Comparison of ENCODE assay signal across 18 cellular contexts in genomic region chr15:59168536-59168935, GRCh38. TPM values are rescaled to one million over a fixed set of nuclear protein-coding genes. Genes with fewer than 3 reads are reported as not detected.
DNase-seq lines count a peak whose midpoint lies in the region; ATAC-seq, FAIRE-seq and TF ChIP-seq lines count a peak whose summit lies in the region.
"Had no signal": no experiment of that assay in that cellular context is flagged by ENCODE, and none has a peak within 500 bp of the region (broad histone marks: within the 10 kb centered on the region; RNA-seq: fewer than 3 reads in every experiment).

No MANE protein-coding gene starts in this region.

- dilution Hi-C loops in keratinocyte (cut with MboI; ENCODE audit: extremely low pct_ligation_motif_present, low sequenced_read_pairs): no loop called here

- WGBS in SK-N-SH (ENCODE audit: low lambda C conversion rate): 75% methylated on average over 7 of the region's 7 CpGs
- WGBS in aorta, 2 donors: 68 to 72% methylated on average over 7 of the region's 7 CpGs

- CTCF ChIA-PET in SK-N-SH (lab: Yijun Ruan, JAX): interaction anchor here (2.4 kb wide), 1 partner anchor 325 kb away, joined by 9 read pairs; no protein-coding TSS in a partner anchor

- no peaks in the 10 kb centered on the region for H4K20me1 ChIP-seq in SK-N-SH (ENCODE audit: insufficient read depth)
- no peaks in the 10 kb centered on the region for H4K20me1 ChIP-seq in keratinocyte (ENCODE audit: control insufficient read depth, extremely low read depth, insufficient read depth, low read length)

- no peak for TF ChIP-seq CTCF in SK-N-SH (IDR thresholded peaks at IDR 0.05)
- no peak for TF ChIP-seq CTCF in keratinocyte (optimal IDR thresholded peaks at IDR 0.05 in 1 of 3, IDR thresholded peaks at IDR 0.05 in 1 of 3, conservative IDR thresholded peaks at IDR 0.05 in 1 of 3; ENCODE audit: extremely low read depth in 1 of 3, insufficient read depth in 2 of 3, low read length in 3 of 3)

- H3K27ac ChIP-seq in SK-N-SH (ENCODE audit: low read depth in 2 of 2, low read length in 1 of 2) (peak overlapping the region in 1 of 2 experiments; percentile 91; a peak in 2 of 4 replicates), keratinocyte (ENCODE audit: control insufficient read depth, insufficient read depth, low read length) (peak overlapping the region; percentile 91), aorta (ENCODE audit: low read depth in 1 of 2, low read length in 2 of 2) (peak overlapping the region; percentile 15 to 39)

- H3K4me2 ChIP-seq in SK-N-SH: peak overlapping the region; percentile 35; the same call in 1 of the 2 replicates
- H3K4me2 ChIP-seq in keratinocyte (ENCODE audit: control insufficient read depth, extremely low read depth, insufficient read depth, low read depth, low read length): no peak overlapping the region

- DNase-seq in SK-N-SH (no peak), astrocyte of the hippocampus (ENCODE audit: low read depth, low spot score) (peak; percentile 50), keratinocyte (ENCODE audit: low read depth, low spot score) (no peak), aorta (no peak), NCI-H187 treated with DMSO at 0.1 percent for 48 hours (lab: John Stamatoyannopoulos, UW) (no peak)
- no peak for DNase-seq in activated CD4-positive, CD25-positive, alpha-beta regulatory T cell treated with anti-CD3 and anti-CD28 coated beads, Interleukin-2, amount 50 U/mL, for 72 hours
- no peak for DNase-seq in stimulated activated CD4-positive, alpha-beta T cell treated with anti-CD3 and anti-CD28 coated beads, Interleukin-12 subunit alpha, Interleukin-12 subunit beta, amount 100 ng/mL, for 4 hours
- DNase-seq: activated CD4-positive, CD25-positive, alpha-beta regulatory T cell; activated T-cell treated with anti-CD3 and anti-CD28 coated beads, Interleukin-2, amount 50 U/mL, for 4 hours; DMS79 treated with DMSO at 0.1 percent for 48 hours; NCI-H510A; SHP77; stimulated activated naive CD4-positive, alpha-beta T cell had no signal

- H3K9me3 ChIP-seq in SK-N-SH (no peaks in the 10 kb centered on the region), keratinocyte (ENCODE audit: control insufficient read depth, low read depth, low read length) (no peaks in the 10 kb centered on the region), aorta (ENCODE audit: control insufficient read depth, low read length) (no peaks in the 10 kb centered on the region)

- POLR2A ChIA-PET in SK-N-SH (lab: Yijun Ruan, JAX): no interaction called here

- H2AFZ ChIP-seq in SK-N-SH (ENCODE audit: low read depth) (no peak overlapping the region), keratinocyte (ENCODE audit: control insufficient read depth, low read length) (no peak overlapping the region)

- H3K9me2 ChIP-seq in SK-N-SH: no peaks in the 10 kb centered on the region

- no peak for TF ChIP-seq RAD21 in SK-N-SH (IDR thresholded peaks at IDR 0.05; ENCODE audit: low read length)

- TF ChIP-seq EP300 in SK-N-SH (IDR thresholded peaks at IDR 0.05; ENCODE audit: borderline replicate concordance in 1 of 2, low read depth in 1 of 2, low read length in 1 of 2): no peak

- H3K27me3 ChIP-seq in SK-N-SH (ENCODE audit: insufficient read depth): no peaks in the 10 kb centered on the region
- no peaks in the 10 kb centered on the region for H3K27me3 ChIP-seq in keratinocyte (ENCODE audit: control insufficient read depth, extremely low read depth, insufficient read depth, low read length)
- no peaks in the 10 kb centered on the region for H3K27me3 ChIP-seq in aorta (ENCODE audit: control insufficient read depth in 1 of 2, insufficient read depth in 2 of 2, low read length in 1 of 2)

- H3K9ac ChIP-seq in SK-N-SH: no peak overlapping the region
- no peak overlapping the region for H3K9ac ChIP-seq in keratinocyte (ENCODE audit: control insufficient read depth, extremely low read depth, insufficient read depth, low read length)

- no peak; the same call in 2 of the 3 replicates for ATAC-seq in SK-N-SH treated with all-trans-retinoic acid at 6 μM for 48 hours
- ATAC-seq in aorta (ENCODE audit: low FRiP score): no peak
- ATAC-seq: activated T-cell treated with anti-CD3 and anti-CD28 coated beads, Interleukin-2, amount 50 U/mL, for 4 hours; left lobe of liver had no signal

- H3K4me1 ChIP-seq in SK-N-SH (ENCODE audit: control insufficient read depth in 1 of 2, insufficient read depth in 2 of 2, low read depth in 1 of 2, low read length in 1 of 2) (peaks cover 17 to 36% of the 10 kb centered on the region in 2 experiments; a peak in 3 of 4 replicates), keratinocyte (ENCODE audit: control insufficient read depth, extremely low read depth, insufficient read depth, low read length) (peaks cover 76% of the 10 kb centered on the region), aorta (ENCODE audit: control insufficient read depth in 1 of 2, insufficient read depth in 2 of 2, low read length in 2 of 2) (peaks cover 6 to 11% of the 10 kb centered on the region in 2 donors)

- H3K79me2 ChIP-seq in SK-N-SH (ENCODE audit: insufficient read depth): no peaks in the 10 kb centered on the region
- H3K79me2 ChIP-seq in keratinocyte (ENCODE audit: control insufficient read depth, insufficient read depth, low read length): no peaks in the 10 kb centered on the region

- no peak overlapping the region for H3K4me3 ChIP-seq in SK-N-SH (ENCODE audit: low read depth in 2 of 2, low read length in 1 of 2)
- no peak overlapping the region for H3K4me3 ChIP-seq in keratinocyte (ENCODE audit: control insufficient read depth in 2 of 3, extremely low read depth in 1 of 3, insufficient read depth in 2 of 3, low read depth in 1 of 3, low read length in 3 of 3)
- H3K4me3 ChIP-seq in aorta (ENCODE audit: low read length in 2 of 2): no peak overlapping the region

- intact Hi-C loops in aorta (cut with DNase I): loop anchor here in 1 of 2 donors (5.0 kb wide), 2 partner anchors 54 to 69 kb away; no protein-coding TSS in a partner anchor

- FAIRE-seq in keratinocyte (lab: Jason Lieb, UNC): peak; percentile 26
- FAIRE-seq: frontal cortex, GM18507 had no signal

- peaks cover 30% of the 10 kb centered on the region for H3F3A ChIP-seq in SK-N-SH (replicated peaks; ENCODE audit: insufficient read depth)

- H3K36me3 ChIP-seq in SK-N-SH (replicated peaks in 1 of 2; ENCODE audit: control insufficient read depth in 1 of 2, insufficient read depth in 2 of 2, low read length in 1 of 2) (peaks cover 0 to 12% of the 10 kb centered on the region in 2 experiments), keratinocyte (ENCODE audit: control insufficient read depth in 2 of 2, extremely low read depth in 1 of 2, insufficient read depth in 2 of 2, low read length in 2 of 2) (peaks cover 13 to 60% of the 10 kb centered on the region in 2 experiments), aorta (ENCODE audit: control insufficient read depth in 1 of 2, insufficient read depth in 2 of 2, low read length in 1 of 2) (peaks cover 0 to 1% of the 10 kb centered on the region in 2 donors)

- peaks cover 3% of the 10 kb centered on the region for H3K9me1 ChIP-seq in keratinocyte (ENCODE audit: control insufficient read depth, extremely low read depth, insufficient read depth, low read length)

TF ChIP-seq in SK-N-SH, 30 proteins besides CTCF, POLR2A, EP300 and RAD21:
- TF ChIP-seq TCF12 (IDR thresholded peaks at IDR 0.05): no peak
- TF ChIP-seq TEAD4 (IDR thresholded peaks at IDR 0.05; ENCODE audit: borderline replicate concordance, insufficient read depth): no peak
- peak; percentile 37; the same call in 1 of the 2 replicates for TF ChIP-seq FOSL2 (IDR thresholded peaks at IDR 0.05; ENCODE audit: borderline replicate concordance, low read depth)
- TF ChIP-seq JUND (IDR thresholded peaks at IDR 0.05): peak; percentile 33; the same call in 1 of the 2 replicates
- no peak for TF ChIP-seq FOXM1 (IDR thresholded peaks at IDR 0.05; ENCODE audit: low read depth)

TF ChIP-seq in SK-N-SH treated with all-trans-retinoic acid at 6 μM for 48 hours, 23 proteins besides CTCF, POLR2A, EP300 and RAD21:
- TF ChIP-seq PPARA (CRISPR knock-in tag; IDR thresholded peaks at IDR 0.05; ENCODE audit: borderline replicate concordance) (no peak), ZC3H10 (CRISPR knock-in tag; IDR thresholded peaks at IDR 0.05) (no peak), TCF4 (CRISPR knock-in tag; IDR thresholded peaks at IDR 0.05; ENCODE audit: borderline replicate concordance) (no peak), ISL1 (CRISPR knock-in tag; IDR thresholded peaks at IDR 0.05) (no peak), SNAI2 (CRISPR knock-in tag; IDR thresholded peaks at IDR 0.05) (no peak)
TF ChIP-seq in SK-N-SH treated with all-trans-retinoic acid at 6 μM for 48 hours: peak in this region for 0.

RNA-seq across cellular contexts. Expression of gene LDHAL6B, which starts 38.1 kb away (rescaled TPM):
- polyA plus RNA-seq in SK-N-SH (2012; rRNA removed): not detected in 2 replicates
- not detected in 2 replicates for polyA plus RNA-seq in SK-N-SH (2012; cell fraction: cytosol; rRNA removed)
- not detected in 2 replicates for polyA plus RNA-seq in SK-N-SH (2012; cell fraction: nucleus; rRNA removed)
- not detected in 3 replicates for polyA plus RNA-seq in keratinocyte
- not detected for polyA plus RNA-seq in keratinocyte (2011; ENCODE audit: low read depth)
- polyA plus RNA-seq in keratinocyte (2011; cell fraction: cytosol; rRNA removed): not detected in 2 replicates
- not detected in 2 replicates for polyA plus RNA-seq in keratinocyte (2011; cell fraction: nucleus; rRNA removed)
- 0.68 TPM in 1 of 2 replicates, not detected in the other for polyA plus RNA-seq in keratinocyte (2012; ENCODE audit: low replicate concordance)
- not detected in 3 replicates for polyA minus RNA-seq in keratinocyte
- not detected for polyA minus RNA-seq in keratinocyte (2011; cell fraction: cytosol; rRNA and poly(A)+ RNA removed)
- not detected in 2 replicates for polyA minus RNA-seq in keratinocyte (2011; cell fraction: nucleus; rRNA and poly(A)+ RNA removed)
- not detected for total RNA-seq in aorta
- not detected for polyA plus RNA-seq in aorta
- total RNA-seq: A673; activated T-cell treated with anti-CD3 and anti-CD28 coated beads, Interleukin-2, amount 50 U/mL, for 4 hours; frontal cortex; left lobe of liver had no signal
